8 cellular contexts compared by ENCODE assay signal in genomic region chr18:24076136-24076597, GRCh38.
A peak's percentile ranks its signal among the peaks of the same experiment; 100 is the strongest.
DNase-seq lines count a peak whose midpoint lies in the region; ATAC-seq, FAIRE-seq and TF ChIP-seq lines count a peak whose summit lies in the region.
"Not testable (repeated sequence)": the region's sequence is repeated elsewhere in the genome, so short reads cannot be mapped to it uniquely, and the experiment has no call there.

No MANE protein-coding gene starts in this region.

- H3K27me3 Mint-ChIP-seq in chondrocyte (ENCODE audit: low read depth), result not testable (repeated sequence)

- H3K27ac Mint-ChIP-seq in chondrocyte (ENCODE audit: unreplicated experiment), result peak overlapping the region; percentile 65

- H3K27me3 ChIP-seq in A673 (replicated peaks; ENCODE audit: insufficient read depth, low read depth, low read length, poor library complexity); kidney epithelial cell (ENCODE audit: control insufficient read depth, insufficient read depth, low read length): not testable (repeated sequence)

- TF ChIP-seq CTCF in A673 (conservative IDR thresholded peaks at IDR 0.05; ENCODE audit: low read depth, low read length), result not testable (repeated sequence)
- peak; percentile 65 for TF ChIP-seq CTCF in chondrocyte (IDR thresholded peaks at IDR 0.05)
- peak; percentile 34 for TF ChIP-seq CTCF in kidney epithelial cell (IDR thresholded peaks at IDR 0.05; ENCODE audit: insufficient read depth, low read length, poor library complexity, severe bottlenecking)

- DNase-seq in A673 (ENCODE audit: low spot score) (peak; percentile 24), HuH-7.5 (ENCODE audit: low spot score) (peak; percentile 53), RCC 7860 (ENCODE audit: low spot score) (peak; percentile 97), kidney epithelial cell (ENCODE audit: low read depth) (peak; percentile 78)
- peak; percentile 87 for DNase-seq in activated CD8-positive, alpha-beta memory T cell treated with anti-CD3 and anti-CD28 coated beads for 24 hours
- DNase-seq in chondrocyte (ENCODE audit: low spot score), result not testable (repeated sequence)
- DNase-seq in stimulated activated CD4-positive, alpha-beta T cell treated with anti-CD3 and anti-CD28 coated beads, Interleukin-1b, Interleukin-23, amount 100 ng/mL, for 1 hour (ENCODE audit: low read depth in 2 of 2), result peak; percentile 41 to 43

- not testable (repeated sequence) for H3K4me3 Mint-ChIP-seq in chondrocyte (ENCODE audit: unreplicated experiment)

- not testable (repeated sequence) for H3K9me3 Mint-ChIP-seq in chondrocyte (ENCODE audit: low read depth)

- CTCF ChIA-PET in A673 (lab: Charles Lee), result not testable (repeated sequence)

- peak; percentile 84 for FAIRE-seq in RCC 7860 (lab: Jason Lieb, UNC)

- peak; percentile 89 for ATAC-seq in GM18861 (IDR thresholded peaks at IDR 0.05; ENCODE audit: unreplicated experiment)

- not testable (repeated sequence) for BruUV-seq in A673 (replicated peaks; lab: Mats Ljungman, UMichigan)

- H3K27ac ChIP-seq in A673 (ENCODE audit: low read depth, low read length, poor library complexity, severe bottlenecking), result not testable (repeated sequence)

- not testable (repeated sequence) for H3K4me1 ChIP-seq in A673 (ENCODE audit: insufficient read depth, low read length, poor library complexity, severe bottlenecking)

- not testable (repeated sequence) for H3K36me3 Mint-ChIP-seq in chondrocyte (ENCODE audit: low read depth)

- not testable (repeated sequence) for H3K4me1 Mint-ChIP-seq in chondrocyte (ENCODE audit: low read depth)

- POLR2A ChIA-PET in A673 (lab: Charles Lee; ENCODE audit: low non-redundant PET), result interaction anchor here (0.5 kb wide), 1 partner anchor 335 kb away, joined by 3 read pairs; no protein-coding TSS in a partner anchor

- not testable (repeated sequence) for H3K4me3 ChIP-seq in A673 (ENCODE audit: low read depth, low read length, poor library complexity, severe bottlenecking); kidney epithelial cell (ENCODE audit: low read depth, low read length)

- H3K36me3 ChIP-seq in A673 (ENCODE audit: insufficient read depth, low read length, poor library complexity, severe bottlenecking); kidney epithelial cell (ENCODE audit: control insufficient read depth, insufficient read depth, low read length): not testable (repeated sequence)

- intact Hi-C loops in A673 (cut with micrococcal nuclease; ENCODE audit: unreplicated experiment), result loop anchor here (5.0 kb wide), 1 partner anchor 51 kb away; no protein-coding TSS in a partner anchor

- not testable (repeated sequence) for H3K9me3 ChIP-seq in A673 (ENCODE audit: low read depth, low read length, poor library complexity, severe bottlenecking)
